15 cellular contexts compared by ENCODE assay signal in the genomic region with DNA sequence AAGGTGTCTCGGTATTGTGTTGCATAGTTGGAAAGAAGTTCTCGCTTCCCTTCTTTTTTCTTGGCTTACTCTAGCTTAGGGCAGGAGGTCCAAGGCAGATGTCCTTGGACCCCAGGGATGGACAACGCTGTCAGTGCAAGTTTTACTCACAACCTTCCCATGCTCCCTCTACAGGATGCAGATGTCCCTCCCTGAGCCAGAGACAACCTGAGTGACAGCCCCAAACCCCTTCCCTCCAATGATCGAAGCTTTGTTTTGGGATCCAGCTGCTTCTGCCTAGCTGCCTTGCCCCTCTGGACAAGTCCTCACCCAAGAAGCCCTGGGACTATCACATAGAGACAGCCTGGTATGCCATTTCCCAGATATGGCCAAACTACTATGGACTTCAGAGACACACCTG.
DNase-seq lines count a peak whose midpoint lies in the region; ATAC-seq and TF ChIP-seq lines count a peak whose summit lies in the region.
"Had no signal": no experiment of that assay in that cellular context is flagged by ENCODE, and none has a peak within 500 bp of the region (broad histone marks: within the 10 kb centered on the region; RNA-seq: fewer than 3 reads in every experiment).

No MANE protein-coding gene starts in this region.

- H3K27ac ChIP-seq in endodermal cell (ENCODE audit: low read depth, low read length) = no peak overlapping the region

- H3K9me3 ChIP-seq in Loucy (ENCODE audit: insufficient read depth, low read depth, low read length) (no peaks in the 10 kb centered on the region), endodermal cell (ENCODE audit: control insufficient read depth, low read length) (no peaks in the 10 kb centered on the region)
- H3K9me3 ChIP-seq: Caco-2 had no signal

- H3K4me1 ChIP-seq in Loucy (ENCODE audit: insufficient read depth, low read length, poor library complexity, severe bottlenecking) (peaks cover 43% of the 10 kb centered on the region), endodermal cell (ENCODE audit: control insufficient read depth, insufficient read depth, low read length) (no peaks in the 10 kb centered on the region)
- H3K4me1 ChIP-seq: Caco-2 had no signal

- H3K4me1 Mint-ChIP-seq in natural killer cell treated with Interleukin-12 subunit alpha and Interleukin-12 subunit beta and Interleukin-15 and Interleukin-18, amount 100 ng/mL, for 72 hours (ENCODE audit: low read depth in 2 of 2) = peaks cover 33 to 41% of the 10 kb centered on the region in 2 donors
- H3K4me1 Mint-ChIP-seq in natural killer cell (peaks cover 25 to 56% of the 10 kb centered on the region in 2 donors), endodermal cell (peaks cover 2% of the 10 kb centered on the region)
- H3K4me1 Mint-ChIP-seq in stimulated activated effector memory CD8-positive, alpha-beta T cell treated with anti-CD3 and anti-CD28 coated beads, Interleukin-12 subunit alpha, Interleukin-12 subunit beta, amount 100 ng/mL, for 72 hours = peaks cover 41% of the 10 kb centered on the region

- H3K36me3 ChIP-seq in Loucy (ENCODE audit: insufficient read depth, low read length) (no peaks in the 10 kb centered on the region), endodermal cell (ENCODE audit: control insufficient read depth, insufficient read depth, low read length) (no peaks in the 10 kb centered on the region)

- no peak for ATAC-seq in natural killer cell treated with Interleukin-12 subunit alpha and Interleukin-12 subunit beta and Interleukin-15 and Interleukin-18, amount 100 ng/mL, for 72 hours
- ATAC-seq in natural killer cell (no peak), Right ventricle myocardium superior (ENCODE audit: poor library complexity) (no peak)
- no peak for ATAC-seq in stimulated activated effector memory CD8-positive, alpha-beta T cell treated with anti-CD3 and anti-CD28 coated beads, Interleukin-12 subunit alpha, Interleukin-12 subunit beta, amount 100 ng/mL, for 72 hours

- H3K9ac ChIP-seq in Loucy (ENCODE audit: low read depth, low read length, poor library complexity, severe bottlenecking) = no peak overlapping the region
- no peak overlapping the region for H3K9ac ChIP-seq in endodermal cell (ENCODE audit: extremely low read depth, low read length, poor library complexity, severe bottlenecking)

- H4K20me1 ChIP-seq in Loucy (ENCODE audit: insufficient read depth, low read length, poor library complexity, severe bottlenecking) = no peaks in the 10 kb centered on the region

- intact Hi-C loops in natural killer cell (cut with micrococcal nuclease) (loop anchor here (5.0 kb wide), 3 partner anchors 36 to 76 kb away; no protein-coding TSS in a partner anchor), Right ventricle myocardium superior (cut with DNase I) (no loop called here)

- H3K79me2 ChIP-seq in Loucy (ENCODE audit: insufficient read depth, low read length) = no peaks in the 10 kb centered on the region

- TF ChIP-seq CTCF in natural killer cell (IDR thresholded peaks at IDR 0.05) = no peak
- TF ChIP-seq CTCF in Loucy (conservative IDR thresholded peaks at IDR 0.05; ENCODE audit: low read length) = peak; percentile 31
- TF ChIP-seq CTCF in endodermal cell (conservative IDR thresholded peaks at IDR 0.05) = peak; percentile 65

- no peak overlapping the region for H3K4me2 ChIP-seq in Loucy (ENCODE audit: low read depth, low read length, poor library complexity, severe bottlenecking)

- DNase-seq in natural killer cell treated with Interleukin-12 subunit alpha and Interleukin-12 subunit beta and Interleukin-15 and Interleukin-18, amount 100 ng/mL, for 72 hours (ENCODE audit: low spot score) = no peak
- DNase-seq in natural killer cell = no peak
- peak; percentile 63 for DNase-seq in endodermal cell
- DNase-seq in stimulated activated effector memory CD8-positive, alpha-beta T cell treated with anti-CD3 and anti-CD28 coated beads, Interleukin-12 subunit alpha, Interleukin-12 subunit beta, amount 100 ng/mL, for 72 hours (ENCODE audit: low spot score in 2 of 2) = no peak
- no peak for DNase-seq in Right ventricle myocardium superior
- DNase-seq in T1000 (lab: John Stamatoyannopoulos, UW) = no peak
- no peak for DNase-seq in NCI-H2227 (lab: John Stamatoyannopoulos, UW; ENCODE audit: unreplicated experiment)
- DNase-seq: Caco-2, KBM-7, NCI-H1048, NCI-H1436 treated with DMSO at 0.1 percent for 48 hours, NCI-H2029 treated with DMSO at 0.1 percent for 48 hours, NCI-H510A, NCI-H774 had no signal

- H3K27me3 ChIP-seq in Loucy (ENCODE audit: insufficient read depth, low read length, poor library complexity, severe bottlenecking) = no peaks in the 10 kb centered on the region
- H3K27me3 ChIP-seq in endodermal cell (ENCODE audit: control insufficient read depth, insufficient read depth, low read length, poor library complexity, severe bottlenecking) = no peaks in the 10 kb centered on the region

- WGBS in endodermal cell (ENCODE audit: insufficient coverage in 1 of 2, insufficient read length in 1 of 2), 2 experiments = 93 to 95% methylated on average over 2 to 4 of the region's 4 CpGs

- H2AFZ ChIP-seq in Loucy (ENCODE audit: low read length) = no peak overlapping the region

- H3K9me3 Mint-ChIP-seq in natural killer cell treated with Interleukin-12 subunit alpha and Interleukin-12 subunit beta and Interleukin-15 and Interleukin-18, amount 100 ng/mL, for 72 hours = no peaks in the 10 kb centered on the region
- H3K9me3 Mint-ChIP-seq in natural killer cell (no peaks in the 10 kb centered on the region), endodermal cell (no peaks in the 10 kb centered on the region)
- H3K9me3 Mint-ChIP-seq in stimulated activated effector memory CD8-positive, alpha-beta T cell treated with anti-CD3 and anti-CD28 coated beads, Interleukin-12 subunit alpha, Interleukin-12 subunit beta, amount 100 ng/mL, for 72 hours = no peaks in the 10 kb centered on the region

- H3K4me3 ChIP-seq in Loucy (ENCODE audit: low read length, poor library complexity, severe bottlenecking) (no peak overlapping the region), endodermal cell (ENCODE audit: low read length) (no peak overlapping the region)

- H3K4me3 Mint-ChIP-seq in natural killer cell treated with Interleukin-12 subunit alpha and Interleukin-12 subunit beta and Interleukin-15 and Interleukin-18, amount 100 ng/mL, for 72 hours = peak overlapping the region; percentile 90
- H3K4me3 Mint-ChIP-seq in natural killer cell (no peak overlapping the region), endodermal cell (no peak overlapping the region)
- H3K4me3 Mint-ChIP-seq in stimulated activated effector memory CD8-positive, alpha-beta T cell treated with anti-CD3 and anti-CD28 coated beads, Interleukin-12 subunit alpha, Interleukin-12 subunit beta, amount 100 ng/mL, for 72 hours = peak overlapping the region; percentile 67

- no peaks in the 10 kb centered on the region for H3K9me2 ChIP-seq in Loucy (replicated peaks; ENCODE audit: low read depth, low read length)

- H3K36me3 Mint-ChIP-seq in natural killer cell treated with Interleukin-12 subunit alpha and Interleukin-12 subunit beta and Interleukin-15 and Interleukin-18, amount 100 ng/mL, for 72 hours = peaks cover 5% of the 10 kb centered on the region
- H3K36me3 Mint-ChIP-seq in natural killer cell (no peaks in the 10 kb centered on the region), endodermal cell (ENCODE audit: low read depth) (no peaks in the 10 kb centered on the region)
- H3K36me3 Mint-ChIP-seq in stimulated activated effector memory CD8-positive, alpha-beta T cell treated with anti-CD3 and anti-CD28 coated beads, Interleukin-12 subunit alpha, Interleukin-12 subunit beta, amount 100 ng/mL, for 72 hours = peaks cover 12% of the 10 kb centered on the region

- H3K27me3 Mint-ChIP-seq in natural killer cell treated with Interleukin-12 subunit alpha and Interleukin-12 subunit beta and Interleukin-15 and Interleukin-18, amount 100 ng/mL, for 72 hours = no peaks in the 10 kb centered on the region
- H3K27me3 Mint-ChIP-seq in natural killer cell (ENCODE audit: low read depth in 2 of 2) (no peaks in the 10 kb centered on the region), endodermal cell (ENCODE audit: insufficient read depth) (peaks cover 3% of the 10 kb centered on the region)

- no peaks in the 10 kb centered on the region for H3F3A ChIP-seq in Loucy (ENCODE audit: low read depth)

- peak overlapping the region; percentile 97 to 98 for H3K27ac Mint-ChIP-seq in natural killer cell treated with Interleukin-12 subunit alpha and Interleukin-12 subunit beta and Interleukin-15 and Interleukin-18, amount 100 ng/mL, for 72 hours
- H3K27ac Mint-ChIP-seq in natural killer cell = peak overlapping the region in 1 of 2 donors; percentile 48
- H3K27ac Mint-ChIP-seq in endodermal cell = no peak overlapping the region
- H3K27ac Mint-ChIP-seq in stimulated activated effector memory CD8-positive, alpha-beta T cell treated with anti-CD3 and anti-CD28 coated beads, Interleukin-12 subunit alpha, Interleukin-12 subunit beta, amount 100 ng/mL, for 72 hours = peak overlapping the region; percentile 97

Comparison
In these comparisons a context has a peak if more than half of its experiments do, and no peak if none do; other contexts are left out.
1. H3K4me3 Mint-ChIP-seq: peak in natural killer cell treated with Interleukin-12 subunit alpha and Interleukin-12 subunit beta and Interleukin-15 and Interleukin-18, amount 100 ng/mL, for 72 hours (single experiment) and stimulated activated effector memory CD8-positive, alpha-beta T cell treated with anti-CD3 and anti-CD28 coated beads, Interleukin-12 subunit alpha, Interleukin-12 subunit beta, amount 100 ng/mL, for 72 hours (single experiment); none in natural killer cell (single experiment) and endodermal cell (single experiment).